12 cellular contexts compared by ENCODE assay signal in the genomic region with DNA sequence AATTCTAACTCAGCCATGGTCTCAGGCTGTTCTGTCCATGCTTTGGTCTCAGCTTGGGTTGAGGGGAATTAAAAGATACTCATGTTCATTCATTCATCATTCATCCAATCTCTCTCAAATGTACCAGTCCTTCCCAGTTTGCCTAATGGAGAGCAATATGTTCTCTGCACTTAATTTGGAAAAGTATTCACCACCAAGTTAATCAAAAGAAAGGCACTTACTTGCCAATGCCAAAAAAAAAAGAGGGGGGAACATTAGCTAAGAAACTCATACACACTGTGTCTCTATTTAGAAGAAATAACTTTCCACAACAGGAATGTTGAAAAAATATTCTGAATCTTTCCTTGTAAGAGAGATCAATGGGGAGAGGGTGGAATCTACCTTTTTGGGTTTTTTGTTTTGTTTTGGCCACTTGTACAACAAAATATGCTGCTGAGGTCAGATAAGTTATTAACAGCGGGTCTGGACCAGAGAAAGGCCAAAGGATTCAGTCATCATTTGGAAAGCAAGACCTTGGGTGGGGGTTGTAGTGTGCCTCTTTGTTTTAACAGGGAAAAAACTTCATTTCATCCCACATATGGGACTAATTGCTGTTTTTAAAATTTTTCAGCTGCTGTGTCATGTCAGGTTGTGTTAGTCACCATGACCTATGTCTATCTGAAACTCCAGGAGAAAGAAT.
DNase-seq lines count a peak whose midpoint lies in the region; ATAC-seq and TF ChIP-seq lines count a peak whose summit lies in the region.
"Had no signal": no experiment of that assay in that cellular context is flagged by ENCODE, and none has a peak within 500 bp of the region (broad histone marks: within the 10 kb centered on the region; RNA-seq: fewer than 3 reads in every experiment).

No MANE protein-coding gene starts in this region.

- no peak overlapping the region for H3K4me3 Mint-ChIP-seq in activated CD8-positive, alpha-beta T cell treated with anti-CD3 and anti-CD28 coated beads for 36 hours
- H3K4me3 Mint-ChIP-seq: activated CD4-positive, alpha-beta memory T cell treated with anti-CD3 and anti-CD28 coated beads for 36 hours had no signal

- TF ChIP-seq CTCF in astrocyte of the cerebellum (IDR thresholded peaks at IDR 0.05; ENCODE audit: low read depth, low read length, missing control alignments) (no peak), dorsolateral prefrontal cortex (IDR thresholded peaks at IDR 0.05 in 54 of 56, conservative IDR thresholded peaks at IDR 0.05 in 2 of 56; ENCODE audit: low read depth in 1 of 56, partially characterized antibody in 56 of 56) (no peak)
- TF ChIP-seq CTCF in activated CD8-positive, alpha-beta T cell treated with anti-CD3 and anti-CD28 coated beads for 36 hours (IDR thresholded peaks at IDR 0.05): no peak

- no peaks in the 10 kb centered on the region for H3K9me3 Mint-ChIP-seq in activated CD8-positive, alpha-beta T cell treated with anti-CD3 and anti-CD28 coated beads for 36 hours
- H3K9me3 Mint-ChIP-seq: activated CD4-positive, alpha-beta memory T cell treated with anti-CD3 and anti-CD28 coated beads for 36 hours had no signal

- H3K27me3 Mint-ChIP-seq in activated CD8-positive, alpha-beta T cell treated with anti-CD3 and anti-CD28 coated beads for 36 hours: no peaks in the 10 kb centered on the region
- H3K27me3 Mint-ChIP-seq: activated CD4-positive, alpha-beta memory T cell treated with anti-CD3 and anti-CD28 coated beads for 36 hours had no signal

- no peaks in the 10 kb centered on the region for H3K36me3 Mint-ChIP-seq in activated CD8-positive, alpha-beta T cell treated with anti-CD3 and anti-CD28 coated beads for 36 hours (ENCODE audit: low read depth)
- H3K36me3 Mint-ChIP-seq: activated CD4-positive, alpha-beta memory T cell treated with anti-CD3 and anti-CD28 coated beads for 36 hours had no signal

- H3K4me3 ChIP-seq in astrocyte of the cerebellum (ENCODE audit: low read depth, low read length): no peak overlapping the region
- H3K4me3 ChIP-seq in skeletal muscle cell (ENCODE audit: low read depth, low read length): no peak overlapping the region
- H3K4me3 ChIP-seq in dorsolateral prefrontal cortex: no peak overlapping the region
- H3K4me3 ChIP-seq: adrenal gland had no signal

- in situ Hi-C loops in astrocyte of the cerebellum (cut with HindIII; ENCODE audit: low sequenced_read_pairs): no loop called here

- DNase-seq in GM04504 (ENCODE audit: low read depth) (peak; percentile 95), astrocyte of the cerebellum (ENCODE audit: low read depth) (peak; percentile 72), glomerular visceral epithelial cell (ENCODE audit: extremely low spot score) (peak; percentile 35), skeletal muscle cell (ENCODE audit: low read depth) (peak; percentile 79), dorsolateral prefrontal cortex (no peak), T-helper 2 cell (no peak)
- DNase-seq in activated CD8-positive, alpha-beta T cell treated with anti-CD3 and anti-CD28 coated beads for 36 hours: no peak
- DNase-seq: activated CD4-positive, alpha-beta memory T cell treated with anti-CD3 and anti-CD28 coated beads for 36 hours; NCI-H2081 treated with DMSO at 0.1 percent for 48 hours; SHP77 had no signal

- H3K4me1 Mint-ChIP-seq in activated CD8-positive, alpha-beta T cell treated with anti-CD3 and anti-CD28 coated beads for 36 hours (ENCODE audit: low read depth): no peaks in the 10 kb centered on the region

- intact Hi-C loops in activated CD8-positive, alpha-beta T cell treated with anti-CD3 and anti-CD28 coated beads for 36 hours (cut with micrococcal nuclease): no loop called here
- intact Hi-C loops in dorsolateral prefrontal cortex (cut with DNase I): no loop called here

- ATAC-seq in activated CD8-positive, alpha-beta T cell treated with anti-CD3 and anti-CD28 coated beads for 36 hours: no peak
- no peak for ATAC-seq in HG02759 (IDR thresholded peaks at IDR 0.05; ENCODE audit: unreplicated experiment)

- POLR2A ChIA-PET in activated CD8-positive, alpha-beta T cell treated with anti-CD3 and anti-CD28 coated beads for 36 hours (lab: Charles Lee): no interaction called here

- CTCF ChIA-PET in activated CD8-positive, alpha-beta T cell treated with anti-CD3 and anti-CD28 coated beads for 36 hours (lab: Charles Lee): interaction anchor here (1.2 kb wide), 1 partner anchor 14 kb away, joined by 3 read pairs; no protein-coding TSS in a partner anchor

- no peaks in the 10 kb centered on the region for H3K27me3 ChIP-seq in dorsolateral prefrontal cortex
- H3K27me3 ChIP-seq: adrenal gland had no signal

- H3K27ac Mint-ChIP-seq in activated CD8-positive, alpha-beta T cell treated with anti-CD3 and anti-CD28 coated beads for 36 hours: no peak overlapping the region
- H3K27ac Mint-ChIP-seq: activated CD4-positive, alpha-beta memory T cell treated with anti-CD3 and anti-CD28 coated beads for 36 hours had no signal

- peak overlapping the region in 13 of 59 donors; percentile 7 to 53 (median 22) for H3K27ac ChIP-seq in dorsolateral prefrontal cortex

Comparison
In these comparisons a context has a peak if more than half of its experiments do, and no peak if none do; other contexts are left out.
1. DNase-seq: peak in GM04504 (single experiment), astrocyte of the cerebellum (single experiment), glomerular visceral epithelial cell (single experiment) and skeletal muscle cell (single experiment); none in activated CD8-positive, alpha-beta T cell treated with anti-CD3 and anti-CD28 coated beads for 36 hours (single experiment), dorsolateral prefrontal cortex (0 of 10) and T-helper 2 cell (0 of 5).